Comparison of ENCODE assay signal across 18 cellular contexts in genomic region chr2:19299522-19299921, GRCh38. TPM values are rescaled to one million over a fixed set of nuclear protein-coding genes. Genes with fewer than 3 reads are reported as not detected.
"Had no signal": no experiment of that assay in that cellular context is flagged by ENCODE, and none has a peak within 500 bp of the region (broad histone marks: within the 10 kb centered on the region; RNA-seq: fewer than 3 reads in every experiment).

No MANE protein-coding gene starts in this region.

- FAIRE-seq: colon, frontal cortex had no signal

- H3K4me3 ChIP-seq: skin epidermis, tibial artery, uterus had no signal

- H3K27ac ChIP-seq: skin epidermis, tibial artery, uterus, WERI-Rb-1 had no signal

- ATAC-seq: esophagus mucosa, left colon, T-helper 17 cell had no signal

- DNase-seq: activated CD4-positive, alpha-beta memory T cell treated with anti-CD3 and anti-CD28 coated beads for 36 hours; activated naive CD4-positive, alpha-beta T cell treated with anti-CD3 and anti-CD28 coated beads, Interleukin-2, amount 50 U/mL, for 16 hours; activated T-cell treated with anti-CD3 and anti-CD28 coated beads, Interleukin-2, amount 50 U/mL, for 24 hours; head of caudate nucleus; left colon; nucleus accumbens; posterior cingulate gyrus; retina; stimulated activated CD4-positive, alpha-beta T cell treated with anti-CD3 and anti-CD28 coated beads, Interleukin-4, amount 100 ng/mL, for 24 hours; stimulated activated naive CD4-positive, alpha-beta T cell; T-helper 17 cell; tibial artery; uterus; WERI-Rb-1 had no signal

- H3K9me3 ChIP-seq: tibial artery, uterus had no signal

- H3K36me3 ChIP-seq: tibial artery, uterus, WERI-Rb-1 had no signal

- H3K27me3 ChIP-seq: tibial artery, uterus had no signal

- H3K4me1 ChIP-seq: tibial artery, uterus had no signal

RNA-seq across cellular contexts. Expression of gene OSR1, which starts 58.9 kb away (rescaled TPM):
- total RNA-seq: activated CD4-positive, alpha-beta memory T cell treated with anti-CD3 and anti-CD28 coated beads for 36 hours; T-helper 17 cell had no signal
